Comparison of ENCODE assay signal across 1 cellular context in the genomic region with DNA sequence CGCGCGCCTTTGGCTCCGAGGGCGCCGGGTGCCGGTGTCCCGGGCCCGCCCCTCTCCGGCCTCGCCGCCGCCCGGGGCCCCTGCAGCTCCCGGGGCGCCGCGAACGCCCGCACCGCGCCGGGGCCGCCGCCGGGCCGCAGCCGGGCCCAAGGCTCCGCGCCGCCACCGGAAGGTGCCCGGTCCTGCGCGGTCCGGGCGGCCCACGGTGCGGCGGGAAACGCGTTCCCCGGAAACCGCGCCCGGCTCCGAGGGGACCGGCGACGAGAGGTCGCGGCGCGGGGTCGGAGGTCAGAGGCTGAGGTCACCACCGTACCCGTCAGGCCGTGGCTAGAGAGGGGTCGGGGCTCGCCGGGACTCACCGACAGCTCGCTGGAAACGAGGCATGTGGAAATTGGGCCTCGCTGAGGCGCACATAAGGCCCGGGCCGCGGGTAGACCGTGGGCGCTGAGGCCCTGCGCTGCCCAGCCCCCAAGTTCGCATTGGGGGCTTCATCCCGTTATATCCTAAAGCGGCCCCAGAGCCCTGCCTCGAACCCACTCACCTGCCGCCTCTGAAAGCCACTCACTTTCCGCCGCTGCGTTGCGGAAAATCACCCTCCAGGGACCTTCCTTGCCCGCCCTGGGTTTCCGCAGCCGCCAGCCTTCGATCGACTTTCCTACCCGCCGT.
TF ChIP-seq lines count a peak whose summit lies in the region.

A gene (minus strand): TSS at position 167 of the 666 bp plus-strand sequence. CDS start 745 bp downstream, outside the sequence.

TF ChIP-seq in HepG2, 621 proteins besides CTCF, POLR2A, EP300 and RAD21 (continued from another document and continues in another):
- TF ChIP-seq, protein P1, sequence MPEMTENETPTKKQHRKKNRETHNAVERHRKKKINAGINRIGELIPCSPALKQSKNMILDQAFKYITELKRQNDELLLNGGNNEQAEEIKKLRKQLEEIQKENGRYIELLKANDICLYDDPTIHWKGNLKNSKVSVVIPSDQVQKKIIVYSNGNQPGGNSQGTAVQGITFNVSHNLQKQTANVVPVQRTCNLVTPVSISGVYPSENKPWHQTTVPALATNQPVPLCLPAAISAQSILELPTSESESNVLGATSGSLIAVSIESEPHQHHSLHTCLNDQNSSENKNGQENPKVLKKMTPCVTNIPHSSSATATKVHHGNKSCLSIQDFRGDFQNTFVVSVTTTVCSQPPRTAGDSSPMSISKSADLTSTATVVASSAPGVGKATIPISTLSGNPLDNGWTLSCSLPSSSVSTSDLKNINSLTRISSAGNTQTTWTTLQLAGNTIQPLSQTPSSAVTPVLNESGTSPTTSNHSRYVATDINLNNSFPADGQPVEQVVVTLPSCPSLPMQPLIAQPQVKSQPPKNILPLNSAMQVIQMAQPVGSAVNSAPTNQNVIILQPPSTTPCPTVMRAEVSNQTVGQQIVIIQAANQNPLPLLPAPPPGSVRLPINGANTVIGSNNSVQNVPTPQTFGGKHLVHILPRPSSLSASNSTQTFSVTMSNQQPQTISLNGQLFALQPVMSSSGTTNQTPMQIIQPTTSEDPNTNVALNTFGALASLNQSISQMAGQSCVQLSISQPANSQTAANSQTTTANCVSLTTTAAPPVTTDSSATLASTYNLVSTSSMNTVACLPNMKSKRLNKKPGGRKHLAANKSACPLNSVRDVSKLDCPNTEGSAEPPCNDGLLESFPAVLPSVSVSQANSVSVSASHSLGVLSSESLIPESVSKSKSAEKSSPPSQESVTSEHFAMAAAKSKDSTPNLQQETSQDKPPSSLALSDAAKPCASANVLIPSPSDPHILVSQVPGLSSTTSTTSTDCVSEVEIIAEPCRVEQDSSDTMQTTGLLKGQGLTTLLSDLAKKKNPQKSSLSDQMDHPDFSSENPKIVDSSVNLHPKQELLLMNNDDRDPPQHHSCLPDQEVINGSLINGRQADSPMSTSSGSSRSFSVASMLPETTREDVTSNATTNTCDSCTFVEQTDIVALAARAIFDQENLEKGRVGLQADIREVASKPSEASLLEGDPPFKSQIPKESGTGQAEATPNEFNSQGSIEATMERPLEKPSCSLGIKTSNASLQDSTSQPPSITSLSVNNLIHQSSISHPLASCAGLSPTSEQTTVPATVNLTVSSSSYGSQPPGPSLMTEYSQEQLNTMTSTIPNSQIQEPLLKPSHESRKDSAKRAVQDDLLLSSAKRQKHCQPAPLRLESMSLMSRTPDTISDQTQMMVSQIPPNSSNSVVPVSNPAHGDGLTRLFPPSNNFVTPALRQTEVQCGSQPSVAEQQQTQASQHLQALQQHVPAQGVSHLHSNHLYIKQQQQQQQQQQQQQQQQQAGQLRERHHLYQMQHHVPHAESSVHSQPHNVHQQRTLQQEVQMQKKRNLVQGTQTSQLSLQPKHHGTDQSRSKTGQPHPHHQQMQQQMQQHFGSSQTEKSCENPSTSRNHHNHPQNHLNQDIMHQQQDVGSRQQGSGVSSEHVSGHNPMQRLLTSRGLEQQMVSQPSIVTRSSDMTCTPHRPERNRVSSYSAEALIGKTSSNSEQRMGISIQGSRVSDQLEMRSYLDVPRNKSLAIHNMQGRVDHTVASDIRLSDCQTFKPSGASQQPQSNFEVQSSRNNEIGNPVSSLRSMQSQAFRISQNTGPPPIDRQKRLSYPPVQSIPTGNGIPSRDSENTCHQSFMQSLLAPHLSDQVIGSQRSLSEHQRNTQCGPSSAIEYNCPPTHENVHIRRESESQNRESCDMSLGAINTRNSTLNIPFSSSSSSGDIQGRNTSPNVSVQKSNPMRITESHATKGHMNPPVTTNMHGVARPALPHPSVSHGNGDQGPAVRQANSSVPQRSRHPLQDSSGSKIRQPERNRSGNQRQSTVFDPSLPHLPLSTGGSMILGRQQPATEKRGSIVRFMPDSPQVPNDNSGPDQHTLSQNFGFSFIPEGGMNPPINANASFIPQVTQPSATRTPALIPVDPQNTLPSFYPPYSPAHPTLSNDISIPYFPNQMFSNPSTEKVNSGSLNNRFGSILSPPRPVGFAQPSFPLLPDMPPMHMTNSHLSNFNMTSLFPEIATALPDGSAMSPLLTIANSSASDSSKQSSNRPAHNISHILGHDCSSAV (CRISPR knock-in tag; IDR thresholded peaks at IDR 0.05; ENCODE audit: borderline replicate concordance): no peak
- TF ChIP-seq ATF7 (IDR thresholded peaks at IDR 0.05): no peak
- TF ChIP-seq ATF7 (CRISPR knock-in tag; IDR thresholded peaks at IDR 0.05): peak; percentile 68; the same call in 1 of the 2 replicates
- no peak for TF ChIP-seq PLRG1 (conservative IDR thresholded peaks at IDR 0.05)
- TF ChIP-seq SMARCC2 (IDR thresholded peaks at IDR 0.05): no peak
- TF ChIP-seq ZNF605 (CRISPR knock-in tag; IDR thresholded peaks at IDR 0.05): no peak
- TF ChIP-seq ZSCAN9 (CRISPR knock-in tag; IDR thresholded peaks at IDR 0.05; ENCODE audit: borderline replicate concordance): peak; percentile 58; the same call in 1 of the 2 replicates
- TF ChIP-seq, protein P2, sequence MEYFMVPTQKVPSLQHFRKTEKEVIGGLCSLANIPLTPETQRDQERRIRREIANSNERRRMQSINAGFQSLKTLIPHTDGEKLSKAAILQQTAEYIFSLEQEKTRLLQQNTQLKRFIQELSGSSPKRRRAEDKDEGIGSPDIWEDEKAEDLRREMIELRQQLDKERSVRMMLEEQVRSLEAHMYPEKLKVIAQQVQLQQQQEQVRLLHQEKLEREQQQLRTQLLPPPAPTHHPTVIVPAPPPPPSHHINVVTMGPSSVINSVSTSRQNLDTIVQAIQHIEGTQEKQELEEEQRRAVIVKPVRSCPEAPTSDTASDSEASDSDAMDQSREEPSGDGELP (IDR thresholded peaks at IDR 0.05; ENCODE audit: borderline replicate concordance, low read depth): no peak; the same call in 1 of the 2 replicates
- TF ChIP-seq ZNF776 (CRISPR knock-in tag; IDR thresholded peaks at IDR 0.05): peak; percentile 98
- TF ChIP-seq HNRNPL (IDR thresholded peaks at IDR 0.05; ENCODE audit: low read depth, low read length): 0 out of 2 replicates have a peak, but pooled peaks have one; percentile 70
- peak; percentile 98 for TF ChIP-seq BRD4 (CRISPR knock-in tag; IDR thresholded peaks at IDR 0.05)
- TF ChIP-seq, protein P3, sequence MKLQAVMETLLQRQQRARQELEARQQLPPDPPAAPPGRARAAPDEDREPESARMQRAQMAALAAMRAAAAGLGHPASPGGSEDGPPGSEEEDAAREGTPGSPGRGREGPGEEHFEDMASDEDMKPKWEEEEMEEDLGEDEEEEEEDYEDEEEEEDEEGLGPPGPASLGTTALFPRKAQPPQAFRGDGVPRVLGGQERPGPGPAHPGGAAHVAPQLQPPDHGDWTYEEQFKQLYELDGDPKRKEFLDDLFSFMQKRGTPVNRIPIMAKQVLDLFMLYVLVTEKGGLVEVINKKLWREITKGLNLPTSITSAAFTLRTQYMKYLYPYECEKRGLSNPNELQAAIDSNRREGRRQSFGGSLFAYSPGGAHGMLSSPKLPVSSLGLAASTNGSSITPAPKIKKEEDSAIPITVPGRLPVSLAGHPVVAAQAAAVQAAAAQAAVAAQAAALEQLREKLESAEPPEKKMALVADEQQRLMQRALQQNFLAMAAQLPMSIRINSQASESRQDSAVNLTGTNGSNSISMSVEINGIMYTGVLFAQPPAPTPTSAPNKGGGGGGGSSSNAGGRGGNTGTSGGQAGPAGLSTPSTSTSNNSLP (IDR thresholded peaks at IDR 0.05; ENCODE audit: low read depth, low read length): no peak
- no peak for TF ChIP-seq RARG (CRISPR knock-in tag; IDR thresholded peaks at IDR 0.05; ENCODE audit: low read depth)
- TF ChIP-seq, protein P4, sequence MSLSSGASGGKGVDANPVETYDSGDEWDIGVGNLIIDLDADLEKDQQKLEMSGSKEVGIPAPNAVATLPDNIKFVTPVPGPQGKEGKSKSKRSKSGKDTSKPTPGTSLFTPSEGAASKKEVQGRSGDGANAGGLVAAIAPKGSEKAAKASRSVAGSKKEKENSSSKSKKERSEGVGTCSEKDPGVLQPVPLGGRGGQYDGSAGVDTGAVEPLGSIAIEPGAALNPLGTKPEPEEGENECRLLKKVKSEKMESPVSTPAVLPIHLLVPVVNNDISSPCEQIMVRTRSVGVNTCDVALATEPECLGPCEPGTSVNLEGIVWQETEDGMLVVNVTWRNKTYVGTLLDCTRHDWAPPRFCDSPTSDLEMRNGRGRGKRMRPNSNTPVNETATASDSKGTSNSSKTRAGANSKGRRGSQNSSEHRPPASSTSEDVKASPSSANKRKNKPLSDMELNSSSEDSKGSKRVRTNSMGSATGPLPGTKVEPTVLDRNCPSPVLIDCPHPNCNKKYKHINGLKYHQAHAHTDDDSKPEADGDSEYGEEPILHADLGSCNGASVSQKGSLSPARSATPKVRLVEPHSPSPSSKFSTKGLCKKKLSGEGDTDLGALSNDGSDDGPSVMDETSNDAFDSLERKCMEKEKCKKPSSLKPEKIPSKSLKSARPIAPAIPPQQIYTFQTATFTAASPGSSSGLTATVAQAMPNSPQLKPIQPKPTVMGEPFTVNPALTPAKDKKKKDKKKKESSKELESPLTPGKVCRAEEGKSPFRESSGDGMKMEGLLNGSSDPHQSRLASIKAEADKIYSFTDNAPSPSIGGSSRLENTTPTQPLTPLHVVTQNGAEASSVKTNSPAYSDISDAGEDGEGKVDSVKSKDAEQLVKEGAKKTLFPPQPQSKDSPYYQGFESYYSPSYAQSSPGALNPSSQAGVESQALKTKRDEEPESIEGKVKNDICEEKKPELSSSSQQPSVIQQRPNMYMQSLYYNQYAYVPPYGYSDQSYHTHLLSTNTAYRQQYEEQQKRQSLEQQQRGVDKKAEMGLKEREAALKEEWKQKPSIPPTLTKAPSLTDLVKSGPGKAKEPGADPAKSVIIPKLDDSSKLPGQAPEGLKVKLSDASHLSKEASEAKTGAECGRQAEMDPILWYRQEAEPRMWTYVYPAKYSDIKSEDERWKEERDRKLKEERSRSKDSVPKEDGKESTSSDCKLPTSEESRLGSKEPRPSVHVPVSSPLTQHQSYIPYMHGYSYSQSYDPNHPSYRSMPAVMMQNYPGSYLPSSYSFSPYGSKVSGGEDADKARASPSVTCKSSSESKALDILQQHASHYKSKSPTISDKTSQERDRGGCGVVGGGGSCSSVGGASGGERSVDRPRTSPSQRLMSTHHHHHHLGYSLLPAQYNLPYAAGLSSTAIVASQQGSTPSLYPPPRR (CRISPR knock-in tag; IDR thresholded peaks at IDR 0.05; ENCODE audit: borderline replicate concordance): peak; percentile 76; the same call in 1 of the 2 replicates
- 0 out of 2 replicates have a peak, but pooled peaks have one; percentile 27 for TF ChIP-seq NFE2 (CRISPR knock-in tag; IDR thresholded peaks at IDR 0.05)
- peak; percentile 96 for TF ChIP-seq ERF (CRISPR knock-in tag; IDR thresholded peaks at IDR 0.05)
- no peak; the same call in 1 of the 2 replicates for TF ChIP-seq NRL (CRISPR knock-in tag; IDR thresholded peaks at IDR 0.05; ENCODE audit: borderline replicate concordance)
- TF ChIP-seq TBL1XR1 (IDR thresholded peaks at IDR 0.05; ENCODE audit: borderline replicate concordance, low read length, partially characterized antibody): no peak
- no peak for TF ChIP-seq ZNF737 (CRISPR knock-in tag; IDR thresholded peaks at IDR 0.05; ENCODE audit: borderline replicate concordance)
- TF ChIP-seq, protein P5, sequence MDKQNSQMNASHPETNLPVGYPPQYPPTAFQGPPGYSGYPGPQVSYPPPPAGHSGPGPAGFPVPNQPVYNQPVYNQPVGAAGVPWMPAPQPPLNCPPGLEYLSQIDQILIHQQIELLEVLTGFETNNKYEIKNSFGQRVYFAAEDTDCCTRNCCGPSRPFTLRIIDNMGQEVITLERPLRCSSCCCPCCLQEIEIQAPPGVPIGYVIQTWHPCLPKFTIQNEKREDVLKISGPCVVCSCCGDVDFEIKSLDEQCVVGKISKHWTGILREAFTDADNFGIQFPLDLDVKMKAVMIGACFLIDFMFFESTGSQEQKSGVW (CRISPR knock-in tag; IDR thresholded peaks at IDR 0.05; ENCODE audit: borderline replicate concordance): 0 out of 2 replicates have a peak, but pooled peaks have one; percentile 40
- TF ChIP-seq AGO2 (optimal IDR thresholded peaks at IDR 0.05; ENCODE audit: low read depth, low read length): no peak
- TF ChIP-seq, protein P6, sequence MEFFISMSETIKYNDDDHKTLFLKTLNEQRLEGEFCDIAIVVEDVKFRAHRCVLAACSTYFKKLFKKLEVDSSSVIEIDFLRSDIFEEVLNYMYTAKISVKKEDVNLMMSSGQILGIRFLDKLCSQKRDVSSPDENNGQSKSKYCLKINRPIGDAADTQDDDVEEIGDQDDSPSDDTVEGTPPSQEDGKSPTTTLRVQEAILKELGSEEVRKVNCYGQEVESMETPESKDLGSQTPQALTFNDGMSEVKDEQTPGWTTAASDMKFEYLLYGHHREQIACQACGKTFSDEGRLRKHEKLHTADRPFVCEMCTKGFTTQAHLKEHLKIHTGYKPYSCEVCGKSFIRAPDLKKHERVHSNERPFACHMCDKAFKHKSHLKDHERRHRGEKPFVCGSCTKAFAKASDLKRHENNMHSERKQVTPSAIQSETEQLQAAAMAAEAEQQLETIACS (CRISPR knock-in tag; IDR thresholded peaks at IDR 0.05): peak; percentile 68
- TF ChIP-seq ZNF670 (CRISPR knock-in tag; IDR thresholded peaks at IDR 0.05; ENCODE audit: borderline replicate concordance): peak; percentile 61
- TF ChIP-seq SRY (CRISPR knock-in tag; IDR thresholded peaks at IDR 0.05): peak; percentile 96
- TF ChIP-seq ZNF879 (CRISPR knock-in tag; IDR thresholded peaks at IDR 0.05): peak; percentile 73; the same call in 1 of the 2 replicates
- TF ChIP-seq ZNF546 (CRISPR knock-in tag; conservative IDR thresholded peaks at IDR 0.05): no peak
- TF ChIP-seq, protein P7, sequence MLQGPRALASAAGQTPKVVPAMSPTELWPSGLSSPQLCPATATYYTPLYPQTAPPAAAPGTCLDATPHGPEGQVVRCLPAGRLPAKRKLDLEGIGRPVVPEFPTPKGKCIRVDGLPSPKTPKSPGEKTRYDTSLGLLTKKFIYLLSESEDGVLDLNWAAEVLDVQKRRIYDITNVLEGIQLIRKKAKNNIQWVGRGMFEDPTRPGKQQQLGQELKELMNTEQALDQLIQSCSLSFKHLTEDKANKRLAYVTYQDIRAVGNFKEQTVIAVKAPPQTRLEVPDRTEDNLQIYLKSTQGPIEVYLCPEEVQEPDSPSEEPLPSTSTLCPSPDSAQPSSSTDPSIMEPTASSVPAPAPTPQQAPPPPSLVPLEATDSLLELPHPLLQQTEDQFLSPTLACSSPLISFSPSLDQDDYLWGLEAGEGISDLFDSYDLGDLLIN (CRISPR knock-in tag; IDR thresholded peaks at IDR 0.05; ENCODE audit: borderline replicate concordance): no peak
